17 cellular contexts compared by ENCODE assay signal in genomic region chrX:101040197-101040596, GRCh38. TPM values are rescaled to one million over a fixed set of nuclear protein-coding genes. Genes with fewer than 3 reads are reported as not detected.
DNase-seq lines count a peak whose midpoint lies in the region; ATAC-seq and TF ChIP-seq lines count a peak whose summit lies in the region.
"Had no signal": no experiment of that assay in that cellular context is flagged by ENCODE, and none has a peak within 500 bp of the region (broad histone marks: within the 10 kb centered on the region; RNA-seq: fewer than 3 reads in every experiment).

No MANE protein-coding gene starts in this region.

- BruUV-seq in IMR-90 (replicated peaks; lab: Mats Ljungman, UMichigan): no TSS peak

- H2AFZ ChIP-seq in IMR-90 (replicated peaks; ENCODE audit: low read length, poor library complexity): no peak overlapping the region
- H2AFZ ChIP-seq: GM23338 had no signal

- H3K36me3 Mint-ChIP-seq in activated naive CD4-positive, alpha-beta T cell treated with anti-CD3 and anti-CD28 coated beads, Interleukin-2, amount 50 U/mL, for 24 hours: peaks cover 7% of the 10 kb centered on the region
- H3K36me3 Mint-ChIP-seq in stimulated activated effector memory CD8-positive, alpha-beta T cell treated with anti-CD3 and anti-CD28 coated beads, Interleukin-12 subunit alpha, Interleukin-12 subunit beta, amount 100 ng/mL, for 72 hours: peaks cover 80% of the 10 kb centered on the region

- H3K4me2 ChIP-seq in IMR-90 (ENCODE audit: low read depth, low read length): no peak overlapping the region
- H3K4me2 ChIP-seq: BLaER1, GM23338 had no signal

- H3K56ac ChIP-seq in IMR-90 (ENCODE audit: extremely low read depth, insufficient read depth, low read length): no peak overlapping the region

- H4K20me1 ChIP-seq in IMR-90 (ENCODE audit: insufficient read depth, low read length): no peaks in the 10 kb centered on the region
- H4K20me1 ChIP-seq: BLaER1 had no signal

- dilution Hi-C loops in IMR-90 (cut with HindIII; ENCODE audit: low sequenced_read_pairs, unreplicated experiment): no loop called here

- H3K4me3 ChIP-seq in IMR-90 (ENCODE audit: insufficient read depth, low read depth, low read length): no peak overlapping the region
- H3K4me3 ChIP-seq in upper lobe of right lung: no peak overlapping the region
- H3K4me3 ChIP-seq: BLaER1, GM23338, SJSA1 had no signal

- no peaks in the 10 kb centered on the region for H3K27me3 Mint-ChIP-seq in activated naive CD4-positive, alpha-beta T cell treated with anti-CD3 and anti-CD28 coated beads, Interleukin-2, amount 50 U/mL, for 24 hours
- H3K27me3 Mint-ChIP-seq: CD8-positive, alpha-beta memory T cell had no signal

- POLR2A ChIA-PET in IMR-90 (lab: Charles Lee; ENCODE audit: unreplicated experiment): no interaction called here

- no peak overlapping the region for H2BK120ac ChIP-seq in IMR-90 (ENCODE audit: low read depth, low read length)

- TF ChIP-seq RAD21 in IMR-90 (IDR thresholded peaks at IDR 0.05; ENCODE audit: low read length): no peak

- no peaks in the 10 kb centered on the region; the same call in 1 of the 2 replicates for H3K9me1 ChIP-seq in IMR-90 (ENCODE audit: insufficient read depth, low read length)

- H2AK9ac ChIP-seq in IMR-90 (replicated peaks; ENCODE audit: low read depth, low read length, poor library complexity): no peak overlapping the region

- no peak overlapping the region for H2BK20ac ChIP-seq in IMR-90 (ENCODE audit: low read depth, low read length)

- H3K36me3 ChIP-seq in IMR-90 (ENCODE audit: control insufficient read depth, insufficient read depth, low read length) (0 out of 2 replicates have a peak, but pooled peaks cover 4% of the 10 kb centered on the region), upper lobe of right lung (peaks cover 17% of the 10 kb centered on the region)
- H3K36me3 ChIP-seq: SJSA1 had no signal

- H4K8ac ChIP-seq in IMR-90 (ENCODE audit: low read depth in 2 of 2, low read length in 2 of 2): no peak overlapping the region

- H3K14ac ChIP-seq in IMR-90 (replicated peaks; ENCODE audit: low read depth, low read length): no peak overlapping the region

- no peak overlapping the region for H4K91ac ChIP-seq in IMR-90 (ENCODE audit: insufficient read depth, low read depth, low read length)

- TF ChIP-seq POLR2A in IMR-90 (IDR thresholded peaks at IDR 0.05; ENCODE audit: low read depth, low read length): no peak

- peaks cover 20% of the 10 kb centered on the region for H3K4me1 Mint-ChIP-seq in activated naive CD4-positive, alpha-beta T cell treated with anti-CD3 and anti-CD28 coated beads, Interleukin-2, amount 50 U/mL, for 24 hours
- H3K4me1 Mint-ChIP-seq in stimulated activated effector memory CD8-positive, alpha-beta T cell treated with anti-CD3 and anti-CD28 coated beads, Interleukin-12 subunit alpha, Interleukin-12 subunit beta, amount 100 ng/mL, for 72 hours: peaks cover 6% of the 10 kb centered on the region
- H3K4me1 Mint-ChIP-seq: GM23338 had no signal

- H2BK5ac ChIP-seq in IMR-90 (ENCODE audit: low read depth, low read length, poor library complexity, severe bottlenecking): no peak overlapping the region

- H3K4me3 Mint-ChIP-seq in activated naive CD4-positive, alpha-beta T cell treated with anti-CD3 and anti-CD28 coated beads, Interleukin-2, amount 50 U/mL, for 24 hours: no peak overlapping the region
- H3K4me3 Mint-ChIP-seq in stimulated activated effector memory CD8-positive, alpha-beta T cell treated with anti-CD3 and anti-CD28 coated beads, Interleukin-12 subunit alpha, Interleukin-12 subunit beta, amount 100 ng/mL, for 72 hours: no peak overlapping the region
- H3K4me3 Mint-ChIP-seq: CD8-positive, alpha-beta memory T cell; GM23338 had no signal

- H3K9ac ChIP-seq in IMR-90 (ENCODE audit: low read depth, low read length): no peak overlapping the region
- H3K9ac ChIP-seq: BLaER1 had no signal

- H2BK15ac ChIP-seq in IMR-90 (ENCODE audit: low read depth, low read length): no peak overlapping the region

- H3K9me3 ChIP-seq in IMR-90 (ENCODE audit: control insufficient read depth, insufficient read depth, low read length) (no peaks in the 10 kb centered on the region), upper lobe of right lung (no peaks in the 10 kb centered on the region)
- H3K9me3 ChIP-seq: BLaER1, SJSA1 had no signal

- H3K4me1 ChIP-seq in IMR-90 (ENCODE audit: control insufficient read depth, insufficient read depth, low read length): no peaks in the 10 kb centered on the region
- H3K4me1 ChIP-seq in upper lobe of right lung: no peaks in the 10 kb centered on the region
- H3K4me1 ChIP-seq: BLaER1 had no signal

- no peak overlapping the region for H3K18ac ChIP-seq in IMR-90 (ENCODE audit: low read depth, low read length)

- H3K79me1 ChIP-seq in IMR-90 (ENCODE audit: low read depth in 1 of 2, low read length in 2 of 2): no peaks in the 10 kb centered on the region

- CTCF ChIA-PET in IMR-90 (lab: Yijun Ruan, JAX): no interaction called here

- H4K5ac ChIP-seq in IMR-90 (ENCODE audit: low read depth, low read length): no peak overlapping the region

- ATAC-seq in IMR-90 (ENCODE audit: low read depth): no peak
- peak; percentile 95 for ATAC-seq in stimulated activated effector memory CD8-positive, alpha-beta T cell treated with anti-CD3 and anti-CD28 coated beads, Interleukin-12 subunit alpha, Interleukin-12 subunit beta, amount 100 ng/mL, for 72 hours
- ATAC-seq in HG02938 (IDR thresholded peaks at IDR 0.05; ENCODE audit: unreplicated experiment): no peak
- ATAC-seq in upper lobe of right lung: no peak
- ATAC-seq: GM23338 had no signal

- intact Hi-C loops in IMR-90 (cut with micrococcal nuclease) (no loop called here), upper lobe of right lung (cut with DNase I) (no loop called here)

- no peaks in the 10 kb centered on the region for H3K27me3 ChIP-seq in IMR-90 (ENCODE audit: control insufficient read depth, insufficient read depth, low read length)
- H3K27me3 ChIP-seq in upper lobe of right lung: no peaks in the 10 kb centered on the region
- H3K27me3 ChIP-seq: BLaER1, SJSA1 had no signal

- H3K9me3 Mint-ChIP-seq in activated naive CD4-positive, alpha-beta T cell treated with anti-CD3 and anti-CD28 coated beads, Interleukin-2, amount 50 U/mL, for 24 hours: no peaks in the 10 kb centered on the region
- H3K9me3 Mint-ChIP-seq in stimulated activated effector memory CD8-positive, alpha-beta T cell treated with anti-CD3 and anti-CD28 coated beads, Interleukin-12 subunit alpha, Interleukin-12 subunit beta, amount 100 ng/mL, for 72 hours: no peaks in the 10 kb centered on the region
- H3K9me3 Mint-ChIP-seq: CD8-positive, alpha-beta memory T cell; GM23338 had no signal

- no peak overlapping the region for H3K4ac ChIP-seq in IMR-90 (ENCODE audit: low read depth, low read length)

- TF ChIP-seq CTCF in IMR-90 (conservative IDR thresholded peaks at IDR 0.05; ENCODE audit: low read depth, low read length) (no peak), upper lobe of right lung (IDR thresholded peaks at IDR 0.05) (no peak)

- DNase-seq in activated naive CD4-positive, alpha-beta T cell treated with anti-CD3 and anti-CD28 coated beads, Interleukin-2, amount 50 U/mL, for 16 hours: no peak
- DNase-seq in GM03348 (ENCODE audit: low spot score): peak; percentile 9
- DNase-seq in IMR-90: peak; percentile 47
- DNase-seq in stimulated activated effector memory CD8-positive, alpha-beta T cell treated with anti-CD3 and anti-CD28 coated beads, Interleukin-12 subunit alpha, Interleukin-12 subunit beta, amount 100 ng/mL, for 72 hours (ENCODE audit: low spot score in 2 of 2): no peak
- DNase-seq in upper lobe of right lung: no peak
- DNase-seq in GDM1 (lab: John Stamatoyannopoulos, UW): no peak
- DNase-seq: CD8-positive, alpha-beta memory T cell; KG1; NCI-H1092; NCI-H2107 had no signal

- H2AK5ac ChIP-seq in IMR-90 (ENCODE audit: low read depth, low read length): no peak overlapping the region

- no peak overlapping the region for H3K23ac ChIP-seq in IMR-90 (ENCODE audit: low read depth, low read length)

- no CpG with 5 or more reads among the region's 4 CpGs for WGBS in IMR-90 (ENCODE audit: extremely low coverage in 2 of 2, insufficient read length in 1 of 2), 2 experiments

- H3K27ac Mint-ChIP-seq in activated naive CD4-positive, alpha-beta T cell treated with anti-CD3 and anti-CD28 coated beads, Interleukin-2, amount 50 U/mL, for 24 hours: peak overlapping the region; percentile 63
- peak overlapping the region; percentile 12 for H3K27ac Mint-ChIP-seq in stimulated activated effector memory CD8-positive, alpha-beta T cell treated with anti-CD3 and anti-CD28 coated beads, Interleukin-12 subunit alpha, Interleukin-12 subunit beta, amount 100 ng/mL, for 72 hours
- H3K27ac Mint-ChIP-seq: CD8-positive, alpha-beta memory T cell; GM23338 had no signal

- no peak overlapping the region for H3K27ac ChIP-seq in IMR-90 (ENCODE audit: insufficient read depth, low read length)
- no peak overlapping the region for H3K27ac ChIP-seq in upper lobe of right lung
- H3K27ac ChIP-seq: BLaER1, RWPE1, SJSA1 had no signal

- in situ Hi-C loops in IMR-90 (cut with MboI; ENCODE audit: low sequenced_read_pairs): no loop called here

TF ChIP-seq in IMR-90, 13 proteins besides CTCF, POLR2A, EP300 and RAD21 (continues in another document):
- TF ChIP-seq ELK1 (IDR thresholded peaks at IDR 0.05; ENCODE audit: borderline replicate concordance, low read depth, low read length): no peak
- no peak for TF ChIP-seq CEBPB (IDR thresholded peaks at IDR 0.05; ENCODE audit: low read depth, low read length)

RNA-seq across cellular contexts. Expression of gene TRMT2B, which starts 11.7 kb away (rescaled TPM):
- total RNA-seq in IMR-90 (2012; rRNA removed): 10.8 and 13.4 TPM in 2 replicates
- polyA plus RNA-seq in IMR-90 (2012; rRNA removed): 6.5 and 7.7 TPM in 2 replicates
- 3.3 and 7.2 TPM in 2 replicates for polyA plus RNA-seq in IMR-90 (2012; cell fraction: cytosol; rRNA removed)
- polyA plus RNA-seq in IMR-90 (2012; cell fraction: nucleus; rRNA removed; ENCODE audit: low replicate concordance): 4.0 and 14.0 TPM in 2 replicates
- total RNA-seq in upper lobe of right lung: 20.9 TPM

RNA-seq across cellular contexts. Expression of gene TMEM35A, which starts 38.5 kb away (rescaled TPM):
- total RNA-seq in IMR-90 (2012; rRNA removed) (11.3 and 12.8 TPM in 2 replicates), upper lobe of right lung (1.5 TPM)
- polyA plus RNA-seq in IMR-90 (2012; rRNA removed): 13.7 and 14.2 TPM in 2 replicates
- polyA plus RNA-seq in IMR-90 (2012; cell fraction: cytosol; rRNA removed): 8.2 and 9.7 TPM in 2 replicates
- polyA plus RNA-seq in IMR-90 (2012; cell fraction: nucleus; rRNA removed; ENCODE audit: low replicate concordance): 1.8 and 5.4 TPM in 2 replicates
- total RNA-seq: CD8-positive, alpha-beta memory T cell; Daoy; SJSA1 had no signal
- polyA plus RNA-seq: CD8-positive, alpha-beta memory T cell had no signal

RNA-seq across cellular contexts. Expression of gene CENPI, which starts 57.8 kb away (rescaled TPM):
- 24.2 and 25.8 TPM in 2 replicates for total RNA-seq in IMR-90 (2012; rRNA removed)
- polyA plus RNA-seq in IMR-90 (2012; rRNA removed): 4.8 and 5.5 TPM in 2 replicates
- polyA plus RNA-seq in IMR-90 (2012; cell fraction: cytosol; rRNA removed): 1.1 and 1.8 TPM in 2 replicates
- 1.5 and 4.7 TPM in 2 replicates for polyA plus RNA-seq in IMR-90 (2012; cell fraction: nucleus; rRNA removed; ENCODE audit: low replicate concordance)
- 1.2 TPM for total RNA-seq in upper lobe of right lung

Comparison
In these comparisons a context has a peak if more than half of its experiments do, and no peak if none do; other contexts are left out.
1. DNase-seq: peak in GM03348 (single experiment) and IMR-90 (single experiment); none in activated naive CD4-positive, alpha-beta T cell treated with anti-CD3 and anti-CD28 coated beads, Interleukin-2, amount 50 U/mL, for 16 hours (single experiment), stimulated activated effector memory CD8-positive, alpha-beta T cell treated with anti-CD3 and anti-CD28 coated beads, Interleukin-12 subunit alpha, Interleukin-12 subunit beta, amount 100 ng/mL, for 72 hours (0 of 2), upper lobe of right lung (single experiment) and GDM1 (single experiment).
2. RNA of gene CENPI, which starts 57.8 kb away (total RNA-seq): 24.2 to 25.8 TPM in IMR-90; 1.2 TPM in upper lobe of right lung (single experiment); every median in the first group is over 10 times any median in the second.